Comparison of ENCODE assay signal across 33 cellular contexts in the genomic region with DNA sequence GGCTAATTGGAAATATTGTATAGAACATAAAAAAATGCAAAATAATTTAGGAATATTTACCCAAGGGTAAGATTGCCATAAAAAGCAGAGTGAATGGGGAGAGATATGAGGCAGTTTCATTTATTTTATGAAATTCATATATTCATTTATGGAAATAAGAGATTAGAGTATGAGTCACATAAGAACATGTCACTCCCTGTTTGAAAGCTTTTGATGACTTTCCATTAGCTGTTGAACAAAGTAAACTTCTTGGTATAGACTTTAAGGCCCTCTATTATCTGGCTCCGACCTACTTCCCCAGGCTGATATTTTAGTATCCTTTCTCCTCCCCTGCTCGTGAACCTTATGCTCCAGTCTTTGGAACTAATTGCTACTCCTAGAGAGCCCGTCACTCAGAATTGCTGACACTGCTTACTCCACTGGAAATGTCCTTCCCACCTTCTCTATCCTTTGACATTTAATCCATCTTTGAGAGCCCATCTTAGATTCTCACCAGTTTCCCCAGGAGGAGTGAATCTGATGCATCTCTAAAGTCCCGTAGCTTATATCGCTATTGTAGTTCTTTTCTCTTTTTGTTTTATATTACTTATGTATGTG. TPM values are rescaled to one million over a fixed set of nuclear protein-coding genes. Genes with fewer than 3 reads are reported as not detected.
"Had no signal": no experiment of that assay in that cellular context is flagged by ENCODE, and none has a peak within 500 bp of the region (broad histone marks: within the 10 kb centered on the region; RNA-seq: fewer than 3 reads in every experiment).

No MANE protein-coding gene starts in this region.

- H3K9me3 Mint-ChIP-seq: activated B cell treated with CpG ODN at 0.5 μM for 24 hours; activated CD8-positive, alpha-beta T cell treated with anti-CD3 and anti-CD28 coated beads for 36 hours; activated naive CD8-positive, alpha-beta T cell treated with anti-CD3 and anti-CD28 coated beads, Interleukin-2, amount 50 U/mL, for 24 hours; activated T-cell treated with anti-CD3 and anti-CD28 coated beads, Interleukin-2, amount 50 U/mL, for 4 hours; activated T-helper 17 cell treated with anti-CD3 and anti-CD28 coated beads, Interleukin-2, amount 50 U/mL, for 72 hours; nephron; stimulated activated effector memory CD8-positive, alpha-beta T cell treated with anti-CD3 and anti-CD28 coated beads, Interleukin-12 subunit alpha, Interleukin-12 subunit beta, amount 100 ng/mL, for 72 hours had no signal

- H3K9me3 ChIP-seq: gastroesophageal sphincter, neutrophil, ovary, stomach, thyroid gland, upper lobe of left lung, vagina had no signal

- DNase-seq: activated B cell treated with CpG ODN at 0.5 μM for 24 hours; activated CD4-positive, alpha-beta T cell treated with anti-CD3 and anti-CD28 coated beads, Interleukin-2, amount 50 U/mL, for 1 hour; activated CD8-positive, alpha-beta T cell treated with anti-CD3 and anti-CD28 coated beads for 36 hours; activated gamma-delta T cell treated with Interleukin-2 at 50 U/mL for 16 hours; activated naive CD8-positive, alpha-beta T cell treated with anti-CD3 and anti-CD28 coated beads, Interleukin-2, amount 50 U/mL, for 24 hours; activated T-cell treated with anti-CD3 and anti-CD28 coated beads, Interleukin-2, amount 50 U/mL, for 4 hours; amygdala; dermis blood vessel endothelial cell; effector CD8-positive, alpha-beta T cell; erythroblast; islet precursor cell; left ventricle myocardium superior; ovary; stimulated activated CD4-positive, alpha-beta T cell treated with anti-CD3 and anti-CD28 coated beads, Interleukin-4, amount 100 ng/mL, for 24 hours; stomach; T-helper 2 cell; thyroid gland; upper lobe of left lung had no signal

- H3K27me3 ChIP-seq: gastroesophageal sphincter, hepatocyte, neutrophil, ovary, stomach, thyroid gland, upper lobe of left lung, vagina had no signal

- H3K4me3 ChIP-seq: gastroesophageal sphincter, hepatocyte, ovary, skin epidermis, stomach, thyroid gland, upper lobe of left lung, vagina had no signal

- ATAC-seq: activated CD8-positive, alpha-beta T cell treated with anti-CD3 and anti-CD28 coated beads for 36 hours; activated naive CD8-positive, alpha-beta T cell treated with anti-CD3 and anti-CD28 coated beads, Interleukin-2, amount 50 U/mL, for 24 hours; activated T-cell treated with anti-CD3 and anti-CD28 coated beads, Interleukin-2, amount 50 U/mL, for 4 hours; activated T-helper 17 cell treated with anti-CD3 and anti-CD28 coated beads, Interleukin-2, amount 50 U/mL, for 72 hours; gastroesophageal sphincter; left ventricle myocardium superior; sciatic nerve; stimulated activated effector memory CD8-positive, alpha-beta T cell treated with anti-CD3 and anti-CD28 coated beads, Interleukin-12 subunit alpha, Interleukin-12 subunit beta, amount 100 ng/mL, for 72 hours had no signal

- H3K4me2 ChIP-seq: hepatocyte had no signal

- H3K79me2 ChIP-seq: hepatocyte had no signal

- H2AFZ ChIP-seq: hepatocyte had no signal

- H3K4me3 Mint-ChIP-seq: activated B cell treated with CpG ODN at 0.5 μM for 24 hours; activated CD8-positive, alpha-beta T cell treated with anti-CD3 and anti-CD28 coated beads for 36 hours; activated naive CD4-positive, alpha-beta T cell treated with anti-CD3 and anti-CD28 coated beads, Interleukin-2, amount 50 U/mL, for 24 hours; activated naive CD8-positive, alpha-beta T cell treated with anti-CD3 and anti-CD28 coated beads, Interleukin-2, amount 50 U/mL, for 24 hours; activated T-cell treated with anti-CD3 and anti-CD28 coated beads, Interleukin-2, amount 50 U/mL, for 4 hours; activated T-helper 17 cell treated with anti-CD3 and anti-CD28 coated beads, Interleukin-2, amount 50 U/mL, for 72 hours; nephron; stimulated activated effector memory CD8-positive, alpha-beta T cell treated with anti-CD3 and anti-CD28 coated beads, Interleukin-12 subunit alpha, Interleukin-12 subunit beta, amount 100 ng/mL, for 72 hours had no signal

- H3K4me1 Mint-ChIP-seq: activated B cell treated with CpG ODN at 0.5 μM for 24 hours; stimulated activated effector memory CD8-positive, alpha-beta T cell treated with anti-CD3 and anti-CD28 coated beads, Interleukin-12 subunit alpha, Interleukin-12 subunit beta, amount 100 ng/mL, for 72 hours had no signal

- H3K27ac ChIP-seq: gastroesophageal sphincter, hepatocyte, neutrophil, ovary, skin epidermis, stomach, thyroid gland, upper lobe of left lung, vagina had no signal

- H3K27ac Mint-ChIP-seq: activated B cell treated with CpG ODN at 0.5 μM for 24 hours; activated CD8-positive, alpha-beta T cell treated with anti-CD3 and anti-CD28 coated beads for 36 hours; activated naive CD4-positive, alpha-beta T cell treated with anti-CD3 and anti-CD28 coated beads, Interleukin-2, amount 50 U/mL, for 24 hours; activated naive CD8-positive, alpha-beta T cell treated with anti-CD3 and anti-CD28 coated beads, Interleukin-2, amount 50 U/mL, for 24 hours; activated T-helper 17 cell treated with anti-CD3 and anti-CD28 coated beads, Interleukin-2, amount 50 U/mL, for 72 hours; nephron; progenitor cell of endocrine pancreas; stimulated activated effector memory CD8-positive, alpha-beta T cell treated with anti-CD3 and anti-CD28 coated beads, Interleukin-12 subunit alpha, Interleukin-12 subunit beta, amount 100 ng/mL, for 72 hours had no signal

- H3K27me3 Mint-ChIP-seq: activated naive CD4-positive, alpha-beta T cell treated with anti-CD3 and anti-CD28 coated beads, Interleukin-2, amount 50 U/mL, for 24 hours had no signal

- FAIRE-seq: colon had no signal

- H3K36me3 ChIP-seq: gastroesophageal sphincter, neutrophil, ovary, stomach, thyroid gland, upper lobe of left lung, vagina had no signal

RNA-seq across cellular contexts. Expression of a gene that starts 8.9 kb away (rescaled TPM):
- total RNA-seq: activated B cell treated with CpG ODN at 0.5 μM for 24 hours; activated CD8-positive, alpha-beta T cell treated with anti-CD3 and anti-CD28 coated beads for 36 hours; activated T-cell treated with anti-CD3 and anti-CD28 coated beads, Interleukin-2, amount 50 U/mL, for 4 hours; activated T-helper 17 cell treated with anti-CD3 and anti-CD28 coated beads, Interleukin-2, amount 50 U/mL, for 72 hours; fibroblast of lung; left ventricle myocardium superior; lung microvascular endothelial cell; mucosa of gallbladder; progenitor cell of endocrine pancreas; sciatic nerve; stomach; upper lobe of left lung; vagina had no signal
- polyA plus RNA-seq: ovary had no signal
